In genomic region chrX:13317366-13317765, GRCh38 we compare ENCODE assay signal across 2 cellular contexts.
A peak's percentile ranks its signal among the peaks of the same experiment; 100 is the strongest.
TF ChIP-seq lines count a peak whose summit lies in the region.

No MANE protein-coding gene starts in this region.

TF ChIP-seq in IMR-90, 13 proteins besides CTCF, POLR2A, EP300 and RAD21:
- no peak for TF ChIP-seq SMC3 (IDR thresholded peaks at IDR 0.05; ENCODE audit: low read depth, low read length)
- TF ChIP-seq CEBPB (IDR thresholded peaks at IDR 0.05; ENCODE audit: low read depth, low read length), result peak; percentile 74
- TF ChIP-seq MAFK (IDR thresholded peaks at IDR 0.05; ENCODE audit: low read depth, low read length), result no peak
- TF ChIP-seq BHLHE40 (IDR thresholded peaks at IDR 0.05; ENCODE audit: low read depth, low read length), result no peak
- TF ChIP-seq NFE2L2 (IDR thresholded peaks at IDR 0.05; ENCODE audit: low read depth, low read length), result no peak

TF ChIP-seq in K562, 482 proteins besides CTCF, POLR2A, EP300 and RAD21:
- TF ChIP-seq FOXO4 (CRISPR knock-in tag; IDR thresholded peaks at IDR 0.05), result no peak
- TF ChIP-seq E4F1 (CRISPR knock-in tag; IDR thresholded peaks at IDR 0.05; ENCODE audit: borderline replicate concordance), result no peak
- no peak for TF ChIP-seq BMI1 (IDR thresholded peaks at IDR 0.05; ENCODE audit: low read length)
- TF ChIP-seq SFPQ (IDR thresholded peaks at IDR 0.05; ENCODE audit: low read depth, low read length), result no peak
- TF ChIP-seq EZH2 (IDR thresholded peaks at IDR 0.05; ENCODE audit: borderline replicate concordance, low read depth, low read length), result no peak
- TF ChIP-seq CEBPB (tag; IDR thresholded peaks at IDR 0.05), result peak; percentile 62
- TF ChIP-seq CBX1 (IDR thresholded peaks at IDR 0.05; ENCODE audit: low read depth), result no peak
- TF ChIP-seq EHMT2 (IDR thresholded peaks at IDR 0.05), result no peak
- TF ChIP-seq CEBPG (CRISPR knock-in tag; IDR thresholded peaks at IDR 0.05), result no peak
- peak; percentile 11 to 52; a peak in 2 of 4 replicates for TF ChIP-seq CEBPG (tag; conservative IDR thresholded peaks at IDR 0.05 in 1 of 2, IDR thresholded peaks at IDR 0.05 in 1 of 2)
- TF ChIP-seq PKNOX1 (IDR thresholded peaks at IDR 0.05), result no peak
- TF ChIP-seq YBX1 (IDR thresholded peaks at IDR 0.05), result no peak
